In the genomic region with DNA sequence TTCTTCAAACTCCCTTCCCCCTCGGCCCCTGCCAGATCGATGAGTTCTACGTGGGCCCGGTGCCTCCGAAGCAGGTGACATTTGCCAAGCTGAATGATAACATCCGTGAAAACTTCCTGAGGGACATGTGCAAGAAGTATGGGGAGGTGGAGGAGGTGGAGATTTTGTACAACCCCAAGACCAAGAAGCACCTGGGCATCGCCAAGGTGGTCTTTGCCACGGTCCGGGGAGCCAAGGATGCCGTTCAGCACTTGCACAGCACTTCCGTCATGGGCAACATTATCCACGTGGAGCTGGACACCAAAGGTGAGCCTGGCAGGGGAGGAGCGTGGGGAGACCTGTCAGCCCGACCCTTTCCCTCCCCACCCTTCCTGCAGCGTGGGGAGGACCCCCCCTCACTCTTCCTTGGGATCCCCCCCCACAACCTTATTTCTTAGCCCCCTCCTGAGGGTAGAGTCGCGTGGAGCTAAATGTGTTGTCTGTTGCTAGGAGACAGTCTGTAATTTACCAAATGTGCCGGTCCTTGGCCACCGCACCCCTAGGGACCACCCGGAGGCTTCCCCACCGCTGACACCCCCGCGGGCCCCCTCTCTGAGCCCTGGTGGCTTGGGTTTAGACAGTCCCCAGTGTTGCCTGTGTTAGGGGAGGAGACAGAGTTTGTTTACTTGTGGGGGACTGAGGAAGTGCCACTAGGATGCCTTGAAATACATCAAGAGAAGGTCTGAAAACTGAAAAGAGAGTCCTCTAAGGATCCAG, we compare ENCODE assay signal across 9 cellular contexts. TPM values are rescaled to one million over a fixed set of nuclear protein-coding genes. Genes with fewer than 3 reads are reported as not detected.
DNase-seq lines count a peak whose midpoint lies in the region; ATAC-seq and TF ChIP-seq lines count a peak whose summit lies in the region.
"Had no signal": no experiment of that assay in that cellular context is flagged by ENCODE, and none has a peak within 500 bp of the region (broad histone marks: within the 10 kb centered on the region; RNA-seq: fewer than 3 reads in every experiment).

No MANE protein-coding gene starts in this region.

- ATAC-seq in stimulated activated memory B cell treated with anti-CD40 and anti-IgM and Interleukin-4, amounts not matched to agents 10 μg/mL and 1 μg/mL and 100 μg/mL, for 72 hours: peak; percentile 18
- no peak for ATAC-seq in omental fat pad (ENCODE audit: low FRiP score)

- CTCF ChIA-PET in activated CD4-positive, alpha-beta memory T cell treated with anti-CD3 and anti-CD28 coated beads for 36 hours (lab: Charles Lee): interaction anchor here (7.2 to 17.6 kb wide), 2 partner anchors 11 to 82 kb away, joined by 46 to 856 read pairs; partner anchors contain the start of genes PSMD9, RHOF and SETD1B
- CTCF ChIA-PET in GM10248 (lab: Yijun Ruan, JAX): interaction anchor here (12.8 kb wide), 1 partner anchor 11 kb away, joined by 565 read pairs; the partner anchor contains the start of gene RHOF

- H3K9me2 ChIP-seq in hepatocyte (replicated peaks; ENCODE audit: insufficient read depth): no peaks in the 10 kb centered on the region

- H3K4me1 Mint-ChIP-seq in activated CD4-positive, alpha-beta memory T cell treated with anti-CD3 and anti-CD28 coated beads for 36 hours (ENCODE audit: low read depth): peaks cover 27% of the 10 kb centered on the region
- peaks cover 49% of the 10 kb centered on the region for H3K4me1 Mint-ChIP-seq in stimulated activated memory B cell treated with anti-CD40 and anti-IgM and Interleukin-4, amounts not matched to agents 10 μg/mL and 1 μg/mL and 100 μg/mL, for 72 hours

- peak overlapping the region; percentile 97 for H3K4me2 ChIP-seq in hepatocyte

- POLR2A ChIA-PET in activated CD4-positive, alpha-beta memory T cell treated with anti-CD3 and anti-CD28 coated beads for 36 hours (lab: Charles Lee): interaction anchor here (1.0 to 2.3 kb wide), 4 partner anchors 9 to 83 kb away, joined by 6 to 15 read pairs (median 6); partner anchors contain the start of genes PSMD9 and RHOF
- POLR2A ChIA-PET in GM10248 (lab: Yijun Ruan, JAX): interaction anchor here (0.5 to 1.9 kb wide), 3 partner anchors 12 to 222 kb away, joined by 3 to 7 read pairs (median 3); partner anchors contain the start of gene RHOF

- H3K4me1 ChIP-seq in hepatocyte (ENCODE audit: insufficient read depth): peaks cover 26% of the 10 kb centered on the region

- H3K9me3 Mint-ChIP-seq in activated CD4-positive, alpha-beta memory T cell treated with anti-CD3 and anti-CD28 coated beads for 36 hours: no peaks in the 10 kb centered on the region
- H3K9me3 Mint-ChIP-seq in stimulated activated memory B cell treated with anti-CD40 and anti-IgM and Interleukin-4, amounts not matched to agents 10 μg/mL and 1 μg/mL and 100 μg/mL, for 72 hours: no peaks in the 10 kb centered on the region

- H3K27ac Mint-ChIP-seq in activated CD4-positive, alpha-beta memory T cell treated with anti-CD3 and anti-CD28 coated beads for 36 hours: peak overlapping the region; percentile 74
- H3K27ac Mint-ChIP-seq in stimulated activated memory B cell treated with anti-CD40 and anti-IgM and Interleukin-4, amounts not matched to agents 10 μg/mL and 1 μg/mL and 100 μg/mL, for 72 hours: peak overlapping the region; percentile 100

- 11% methylated on average over 23 of the region's 23 CpGs for WGBS in hepatocyte (ENCODE audit: low lambda C conversion rate, missing lambda C conversion rate)

- peak overlapping the region; percentile 76 for H3K4me3 ChIP-seq in hepatocyte

- intact Hi-C loops in activated CD4-positive, alpha-beta memory T cell treated with anti-CD3 and anti-CD28 coated beads for 36 hours (cut with micrococcal nuclease): no loop called here

- no peaks in the 10 kb centered on the region for H3K9me3 ChIP-seq in hepatocyte (ENCODE audit: low read depth)
- H3K9me3 ChIP-seq: adrenal gland had no signal

- H3K27ac ChIP-seq in hepatocyte: peak overlapping the region; percentile 37

- no peaks in the 10 kb centered on the region for H3K27me3 ChIP-seq in hepatocyte
- H3K27me3 ChIP-seq: adrenal gland had no signal

- TF ChIP-seq CTCF in hepatocyte (IDR thresholded peaks at IDR 0.05; ENCODE audit: poor library complexity): no peak
- no peak for TF ChIP-seq CTCF in GM10248 (IDR thresholded peaks at IDR 0.05; ENCODE audit: control extremely low read depth, extremely low read depth, low read depth, missing control alignments)
- no peak for TF ChIP-seq CTCF in omental fat pad (IDR thresholded peaks at IDR 0.05)

- peak; percentile 49 for DNase-seq in activated T-cell treated with anti-CD3 and anti-CD28 coated beads, Interleukin-2, amount 50 U/mL, for 1 hour
- DNase-seq in activated T-cell treated with anti-CD3 and anti-CD28 coated beads for 4 hours: no peak
- no peak for DNase-seq in activated CD4-positive, alpha-beta memory T cell treated with anti-CD3 and anti-CD28 coated beads for 36 hours
- no peak for DNase-seq in hepatocyte (ENCODE audit: low spot score)
- no peak for DNase-seq in GM10248 (ENCODE audit: extremely low spot score)
- no peak for DNase-seq in putamen (ENCODE audit: low spot score)
- DNase-seq in omental fat pad (ENCODE audit: low spot score): no peak

- peaks cover 83% of the 10 kb centered on the region for H3K79me2 ChIP-seq in hepatocyte

- peak overlapping the region; percentile 96 for H3K4me3 Mint-ChIP-seq in activated CD4-positive, alpha-beta memory T cell treated with anti-CD3 and anti-CD28 coated beads for 36 hours
- H3K4me3 Mint-ChIP-seq in stimulated activated memory B cell treated with anti-CD40 and anti-IgM and Interleukin-4, amounts not matched to agents 10 μg/mL and 1 μg/mL and 100 μg/mL, for 72 hours: peak overlapping the region; percentile 99

- peaks cover 44% of the 10 kb centered on the region for H3K36me3 Mint-ChIP-seq in activated CD4-positive, alpha-beta memory T cell treated with anti-CD3 and anti-CD28 coated beads for 36 hours
- peaks cover 36% of the 10 kb centered on the region for H3K36me3 Mint-ChIP-seq in stimulated activated memory B cell treated with anti-CD40 and anti-IgM and Interleukin-4, amounts not matched to agents 10 μg/mL and 1 μg/mL and 100 μg/mL, for 72 hours

- peaks cover 16% of the 10 kb centered on the region for H4K20me1 ChIP-seq in hepatocyte (ENCODE audit: insufficient read depth, poor library complexity, severe bottlenecking)

- H2AFZ ChIP-seq in hepatocyte: no peak overlapping the region

- H3K36me3 ChIP-seq in hepatocyte (replicated peaks; ENCODE audit: insufficient read depth, low read depth): no peaks in the 10 kb centered on the region

- H3K27me3 Mint-ChIP-seq in activated CD4-positive, alpha-beta memory T cell treated with anti-CD3 and anti-CD28 coated beads for 36 hours: no peaks in the 10 kb centered on the region
- H3K27me3 Mint-ChIP-seq in stimulated activated memory B cell treated with anti-CD40 and anti-IgM and Interleukin-4, amounts not matched to agents 10 μg/mL and 1 μg/mL and 100 μg/mL, for 72 hours: no peaks in the 10 kb centered on the region

RNA-seq across cellular contexts. Expression of gene SETD1B, which starts 2.2 kb away (rescaled TPM):
- total RNA-seq in activated CD4-positive, alpha-beta memory T cell treated with anti-CD3 and anti-CD28 coated beads for 36 hours: 10 to 100 TPM; 14.1 to 15.2 TPM
- total RNA-seq in hepatocyte: 2.7 and 3.8 TPM in 2 replicates
- 2.5 and 2.7 TPM in 2 replicates for polyA plus RNA-seq in hepatocyte
- 10 to 100 TPM in 1 of 4 donors, 1 to 10 TPM in 3; 3.7 to 10.4 (median 6.6) TPM for total RNA-seq in omental fat pad

RNA-seq across cellular contexts. Expression of gene RHOF, which starts 12.5 kb away (rescaled TPM):
- 100 to 1,000 TPM; 136 to 141 TPM for total RNA-seq in activated CD4-positive, alpha-beta memory T cell treated with anti-CD3 and anti-CD28 coated beads for 36 hours
- total RNA-seq in hepatocyte (38.7 and 45.3 TPM in 2 replicates), omental fat pad (10 to 100 TPM in 2 of 4 donors, 1 to 10 TPM in 2; 4.8 to 11.4 (median 9.5) TPM)
- 40.4 and 43.6 TPM in 2 replicates for polyA plus RNA-seq in hepatocyte

RNA-seq across cellular contexts. Expression of gene HPD, which starts 52.7 kb away (rescaled TPM):
- total RNA-seq in activated CD4-positive, alpha-beta memory T cell treated with anti-CD3 and anti-CD28 coated beads for 36 hours: not detected
- total RNA-seq in hepatocyte: 35.8 and 39.2 TPM in 2 replicates
- polyA plus RNA-seq in hepatocyte: 9.2 and 20.9 TPM in 2 replicates
- 1 to 10 TPM in 3 of 4 donors, under 1 TPM in 1; 0.82 to 8.5 (median 1.6) TPM for total RNA-seq in omental fat pad
